8 cellular contexts compared by ENCODE assay signal in the genomic region with DNA sequence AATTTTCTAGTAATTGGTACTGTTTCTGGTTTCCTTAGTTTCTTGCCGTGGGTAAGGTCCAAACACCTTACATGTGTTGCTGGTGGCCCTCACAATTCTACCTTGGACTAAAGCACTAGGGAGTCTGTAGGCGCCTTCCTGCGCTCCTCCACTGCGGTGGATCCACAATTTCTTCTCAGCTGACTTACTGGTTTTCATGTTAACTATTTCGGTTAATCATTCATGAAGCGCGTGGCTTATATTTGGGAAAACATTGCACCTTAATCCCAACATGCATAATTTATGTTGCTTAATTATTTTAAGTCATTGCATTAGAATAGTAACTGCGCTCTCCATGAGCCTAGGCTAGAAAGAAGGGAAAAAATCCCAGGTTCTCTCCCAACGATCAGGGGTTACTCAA. TPM values are rescaled to one million over a fixed set of nuclear protein-coding genes. Genes with fewer than 3 reads are reported as not detected.
DNase-seq lines count a peak whose midpoint lies in the region; TF ChIP-seq lines count a peak whose summit lies in the region.

No MANE protein-coding gene starts in this region.

- H4K12ac ChIP-seq in trophoblast cell (ENCODE audit: low read depth, low read length), result peak overlapping the region; percentile 100

- H3K9me3 Mint-ChIP-seq in H9, result no peaks in the 10 kb centered on the region

- intact Hi-C loops in esophagus squamous epithelium (cut with DNase I), result no loop called here

- no CpG with 5 or more reads among the region's 9 CpGs for WGBS in H9 (ENCODE audit: extremely low coverage, insufficient read length, low lambda C conversion rate)
- 12 to 20% methylated on average over 9 of the region's 9 CpGs for WGBS in esophagus squamous epithelium, 2 donors
- WGBS in trophoblast cell (ENCODE audit: extremely low coverage, insufficient coverage, insufficient read length), result no CpG with 5 or more reads among the region's 9 CpGs

- H2BK5ac ChIP-seq in H9 (ENCODE audit: insufficient read length, low read length), result no peak overlapping the region
- H2BK5ac ChIP-seq in trophoblast cell (ENCODE audit: low read depth, low read length, poor library complexity), result peak overlapping the region; percentile 98

- POLR2A ChIA-PET in RWPE1 (lab: Yijun Ruan, JAX; ENCODE audit: low non-redundant PET), result no interaction called here
- POLR2A ChIA-PET in HEK293T (lab: Yijun Ruan, JAX), result interaction anchor here (1.1 kb wide), 1 partner anchor 10 kb away, joined by 4 read pairs; no protein-coding TSS in a partner anchor

- peaks cover 14% of the 10 kb centered on the region for H3K27me3 Mint-ChIP-seq in H9 (ENCODE audit: low read depth)

- H3T11ph ChIP-seq in H9 (ENCODE audit: low read length), result no peak overlapping the region

- no peak overlapping the region for H4K5ac ChIP-seq in H9 (ENCODE audit: insufficient read length, low read depth, low read length)

- no peaks in the 10 kb centered on the region; a peak in 1 of 7 replicates for H3K36me3 Mint-ChIP-seq in H9 (ENCODE audit: insufficient read depth in 1 of 3, low read depth in 3 of 3)

- H3K4ac ChIP-seq in H9 (ENCODE audit: low read depth, low read length) (no peak overlapping the region), trophoblast cell (ENCODE audit: low read depth, low read length) (peak overlapping the region; percentile 33)

- H2BK120ac ChIP-seq in H9 (ENCODE audit: low read depth, low read length, poor library complexity, severe bottlenecking) (no peak overlapping the region), trophoblast cell (ENCODE audit: insufficient read depth, low read length, poor library complexity) (peak overlapping the region; percentile 97)

- TF ChIP-seq CTCF in H9 (conservative IDR thresholded peaks at IDR 0.05) (no peak), RWPE1 (conservative IDR thresholded peaks at IDR 0.05; ENCODE audit: low read depth) (no peak), esophagus squamous epithelium (IDR thresholded peaks at IDR 0.05) (no peak)

- H4K91ac ChIP-seq in H9 (ENCODE audit: insufficient read length, low read depth, low read length), result no peak overlapping the region
- peak overlapping the region; percentile 94 for H4K91ac ChIP-seq in trophoblast cell (ENCODE audit: low read depth, low read length)

- H3K4me1 Mint-ChIP-seq in H9, result peaks cover 14% of the 10 kb centered on the region in 2 experiments

- H3K4me3 Mint-ChIP-seq in H9, result peak overlapping the region; percentile 89 to 93

- H3K4me3 ChIP-seq in esophagus squamous epithelium, result peak overlapping the region; percentile 65 to 100 (median 92)
- peak overlapping the region; percentile 97 for H3K4me3 ChIP-seq in trophoblast cell (ENCODE audit: low read depth, low read length)

- no peak for TF ChIP-seq POLR2A in esophagus squamous epithelium (IDR thresholded peaks at IDR 0.05)

- no peak overlapping the region for H3K56ac ChIP-seq in H9 (ENCODE audit: insufficient read length, low read depth, low read length)

- no peak overlapping the region for H3K27ac ChIP-seq in H9 (ENCODE audit: insufficient read length, low read depth, low read length)
- H3K27ac ChIP-seq in RWPE1, result peak overlapping the region; percentile 96
- H3K27ac ChIP-seq in esophagus squamous epithelium, result peak overlapping the region; percentile 94 to 99 (median 98)
- H3K27ac ChIP-seq in trophoblast cell (ENCODE audit: low read depth, low read length), result peak overlapping the region; percentile 97

- H3K27ac Mint-ChIP-seq in H9, result peak overlapping the region; percentile 90 to 95 (median 91)

- H2BK12ac ChIP-seq in H9 (ENCODE audit: insufficient read length, low read depth, low read length) (no peak overlapping the region), trophoblast cell (ENCODE audit: low read length) (no peak overlapping the region)

- peaks cover 3% of the 10 kb centered on the region for H4K20me1 ChIP-seq in H9 (ENCODE audit: control insufficient read depth, insufficient read depth, insufficient read length)

- peaks cover 4% of the 10 kb centered on the region for H3K23me2 ChIP-seq in H9 (ENCODE audit: insufficient read length, low read depth, low read length, poor library complexity, severe bottlenecking)

- H3K79me1 ChIP-seq in H9 (ENCODE audit: insufficient read depth, low read depth, low read length, poor library complexity, severe bottlenecking), result no peaks in the 10 kb centered on the region
- H3K79me1 ChIP-seq in trophoblast cell (ENCODE audit: low read length), result peaks cover 10% of the 10 kb centered on the region

- H3K9me3 ChIP-seq in H9 (ENCODE audit: control insufficient read depth, low read depth, low read length), result no peaks in the 10 kb centered on the region
- no peaks in the 10 kb centered on the region for H3K9me3 ChIP-seq in esophagus squamous epithelium
- H3K9me3 ChIP-seq in trophoblast cell (ENCODE audit: insufficient read depth, low read depth, low read length), result no peaks in the 10 kb centered on the region

- H3K36me3 ChIP-seq in esophagus squamous epithelium (no peaks in the 10 kb centered on the region), trophoblast cell (ENCODE audit: control insufficient read depth in 1 of 2, insufficient read depth in 2 of 2, low read length in 2 of 2) (no peaks in the 10 kb centered on the region)

- H3K27me3 ChIP-seq in H9 (ENCODE audit: insufficient read depth, low read length) (no peaks in the 10 kb centered on the region), esophagus squamous epithelium (no peaks in the 10 kb centered on the region), trophoblast cell (ENCODE audit: insufficient read depth, low read length) (no peaks in the 10 kb centered on the region)

- H3K4me2 ChIP-seq in H9 (ENCODE audit: insufficient read depth, insufficient read length, low read length) (peak overlapping the region; percentile 90), trophoblast cell (ENCODE audit: low read length) (peak overlapping the region; percentile 99)

- DNase-seq in H9 (no peak), RWPE1 (ENCODE audit: low spot score) (peak; percentile 12), esophagus squamous epithelium (lab: John Stamatoyannopoulos, UW) (no peak), trophoblast cell (peak in 1 of 2 donors; percentile 10), SK-N-DZ (ENCODE audit: low spot score) (no peak), HEK293T (ENCODE audit: extremely low spot score) (no peak), RKO (ENCODE audit: low spot score) (no peak)
- DNase-seq in activated CD4-positive, CD25-positive, alpha-beta regulatory T cell treated with anti-CD3 and anti-CD28 coated beads, Interleukin-2, amount 50 U/mL, for 72 hours, result no peak

- H3K23ac ChIP-seq in H9 (ENCODE audit: insufficient read length, low read depth, low read length) (no peak overlapping the region), trophoblast cell (ENCODE audit: low read length) (no peak overlapping the region)

- peak overlapping the region; percentile 95; the same call in 1 of the 2 replicates for H3K14ac ChIP-seq in H9 (ENCODE audit: insufficient read depth, low read length)
- H3K14ac ChIP-seq in trophoblast cell (ENCODE audit: low read length), result peak overlapping the region; percentile 100

- no peak overlapping the region for H2AFZ ChIP-seq in H9 (ENCODE audit: low read length)
- H2AFZ ChIP-seq in trophoblast cell (ENCODE audit: insufficient read depth, low read length, poor library complexity), result peak overlapping the region; percentile 98

- H2BK15ac ChIP-seq in H9 (ENCODE audit: low read depth, low read length), result no peak overlapping the region

- H2AK5ac ChIP-seq in H9 (ENCODE audit: insufficient read length, low read length), result no peak overlapping the region
- H2AK5ac ChIP-seq in trophoblast cell (ENCODE audit: low read length), result no peak overlapping the region

- no peaks in the 10 kb centered on the region; the same call in none of the 2 replicates for H3K4me1 ChIP-seq in H9 (ENCODE audit: insufficient read depth, low read length)
- peaks cover 15 to 49% (median 16%) of the 10 kb centered on the region in 3 donors for H3K4me1 ChIP-seq in esophagus squamous epithelium
- H3K4me1 ChIP-seq in trophoblast cell (ENCODE audit: control insufficient read depth in 1 of 2, insufficient read depth in 2 of 2, low read length in 2 of 2), result peaks cover 0 to 2% of the 10 kb centered on the region in 2 experiments

- CTCF ChIA-PET in RWPE1 (lab: Yijun Ruan, JAX), result interaction anchor here (0.9 kb wide), 1 partner anchor 9 kb away, joined by 3 read pairs; no protein-coding TSS in a partner anchor
- CTCF ChIA-PET in HEK293T (lab: Yijun Ruan, JAX), result no interaction called here

- no peak overlapping the region for H2BK20ac ChIP-seq in H9 (ENCODE audit: low read depth, low read length, poor library complexity, severe bottlenecking)

- H3K18ac ChIP-seq in H9 (ENCODE audit: insufficient read length, low read depth, low read length), result peak overlapping the region; percentile 91
- H3K18ac ChIP-seq in trophoblast cell (ENCODE audit: low read length), result peak overlapping the region; percentile 98

- H4K8ac ChIP-seq in H9 (replicated peaks; ENCODE audit: insufficient read length, low read depth, low read length) (no peak overlapping the region), trophoblast cell (ENCODE audit: low read depth, low read length) (peak overlapping the region; percentile 100)

- H3K79me2 ChIP-seq in H9 (ENCODE audit: insufficient read depth, low read length) (peaks cover 15% of the 10 kb centered on the region), trophoblast cell (ENCODE audit: control insufficient read depth, insufficient read depth, low read length, poor library complexity) (peaks cover 10% of the 10 kb centered on the region)

- peak overlapping the region; percentile 91 for H3K9ac ChIP-seq in H9 (ENCODE audit: extremely low read depth, insufficient read length, low read length)
- H3K9ac ChIP-seq in trophoblast cell (ENCODE audit: low read length), result peak overlapping the region; percentile 76

TF ChIP-seq in HEK293T, 16 proteins besides CTCF, POLR2A, EP300 and RAD21:
- TF ChIP-seq BHLHE40 (IDR thresholded peaks at IDR 0.05; ENCODE audit: borderline replicate concordance) (no peak), ELF4 (IDR thresholded peaks at IDR 0.05) (no peak), L3MBTL2 (conservative IDR thresholded peaks at IDR 0.05) (no peak), NFRKB (IDR thresholded peaks at IDR 0.05) (no peak), HDGF (IDR thresholded peaks at IDR 0.05; ENCODE audit: borderline replicate concordance) (no peak), TARDBP (IDR thresholded peaks at IDR 0.05) (no peak)

RNA-seq across cellular contexts. Expression of a gene that starts 37.7 kb away (rescaled TPM):
- total RNA-seq in H9 (2021), result 50.9 and 51.9 TPM in 2 replicates
- 10 to 100 TPM; 11.5 to 57.2 (median 36.5) TPM for total RNA-seq in esophagus squamous epithelium
- 34.5 and 34.7 TPM in 2 replicates for polyA plus RNA-seq in trophoblast cell (2013)
- 25.8 and 36.0 TPM in 2 replicates for polyA plus RNA-seq in SK-N-DZ (2014; cell fraction: cytosol; rRNA removed)
- polyA plus RNA-seq in SK-N-DZ (2014; cell fraction: nucleus; rRNA removed), result 49.1 and 94.3 TPM in 2 replicates
